In the genomic region with DNA sequence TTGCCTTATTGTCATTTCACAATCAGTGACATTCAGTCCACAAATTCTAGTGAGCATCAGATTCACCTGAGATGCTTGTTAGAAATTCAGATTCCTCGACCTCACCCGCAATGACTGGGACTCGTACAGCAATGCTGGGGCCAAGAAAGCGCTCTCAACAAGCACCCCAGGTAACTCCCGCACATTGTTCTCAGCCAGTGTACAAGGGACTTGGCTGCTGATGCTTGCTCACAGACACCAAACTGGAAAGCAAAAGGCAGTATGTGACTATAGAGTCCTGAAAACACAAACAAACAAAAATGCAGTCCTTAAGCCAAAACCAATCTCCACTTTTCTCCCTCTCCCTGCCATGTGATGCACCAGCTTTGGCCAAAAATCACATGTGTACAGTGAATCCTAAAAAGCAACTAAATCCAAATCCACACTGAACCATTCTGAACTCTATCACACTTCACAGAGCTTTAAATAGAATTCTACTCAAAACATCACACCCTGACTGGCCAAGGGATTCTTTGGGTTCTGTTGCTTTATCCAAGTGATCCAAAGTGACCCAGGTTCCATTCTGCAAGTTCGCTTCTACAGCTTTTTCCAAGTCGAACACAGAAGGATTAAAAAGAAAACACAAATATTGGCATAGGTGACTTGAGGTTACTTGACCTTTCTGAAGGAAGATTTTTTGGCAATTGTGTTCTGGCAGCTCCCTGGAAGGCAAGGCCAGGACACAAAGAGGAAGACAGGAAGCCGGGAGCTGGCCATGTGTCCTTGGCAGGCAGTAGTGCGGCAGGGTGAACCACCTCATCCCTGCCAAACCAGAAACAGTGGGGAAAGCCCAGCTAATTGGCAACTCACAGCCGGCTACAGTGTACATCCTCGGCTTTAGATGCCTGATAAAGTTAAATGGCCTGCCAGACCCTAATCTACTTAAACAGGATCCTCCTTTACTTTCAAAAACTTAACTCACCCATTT, we compare ENCODE assay signal across 8 cellular contexts.
A peak's percentile ranks its signal among the peaks of the same experiment; 100 is the strongest.
DNase-seq lines count a peak whose midpoint lies in the region; ATAC-seq, FAIRE-seq and TF ChIP-seq lines count a peak whose summit lies in the region.

No MANE protein-coding gene starts in this region.

- H3K4me3 ChIP-seq in astrocyte of the cerebellum (ENCODE audit: low read depth, low read length) (no peak overlapping the region), prostate gland (no peak overlapping the region)

- H3K36me3 ChIP-seq in prostate gland: no peaks in the 10 kb centered on the region

- peak; percentile 90 to 92 for ATAC-seq in left cardiac atrium
- ATAC-seq in GM21723 (IDR thresholded peaks at IDR 0.05; ENCODE audit: unreplicated experiment): no peak

- peak; percentile 65 for DNase-seq in GM03348 (ENCODE audit: low spot score)
- DNase-seq in astrocyte of the cerebellum (ENCODE audit: low read depth): peak; percentile 77
- DNase-seq in left cardiac atrium: peak; percentile 74
- DNase-seq in prostate gland (ENCODE audit: low spot score): peak; percentile 83
- DNase-seq in HTR-8/SVneo (ENCODE audit: insufficient read length, low spot score): no peak
- no peak for DNase-seq in T-helper 2 cell
- no peak for DNase-seq in NK-92 treated with Interleukin-12 subunit alpha and Interleukin-12 subunit beta, amount 100 ng/mL, for 24 hours (lab: John Stamatoyannopoulos, UW)

- peaks cover 6% of the 10 kb centered on the region for H3K4me1 ChIP-seq in prostate gland (replicated peaks)

- FAIRE-seq in HTR-8/SVneo (lab: Jason Lieb, UNC): no peak

- H3K27me3 ChIP-seq in prostate gland (replicated peaks; ENCODE audit: insufficient read depth): no peaks in the 10 kb centered on the region

- WGBS in prostate gland: 38% methylated on average over 11 of the region's 11 CpGs

- in situ Hi-C loops in astrocyte of the cerebellum (cut with HindIII; ENCODE audit: low sequenced_read_pairs): no loop called here

- no peak for TF ChIP-seq POLR2A in prostate gland (IDR thresholded peaks at IDR 0.05)

- H3K27ac ChIP-seq in prostate gland: peak overlapping the region in 1 of 2 donors; percentile 12

- intact Hi-C loops in left cardiac atrium (cut with DNase I) (no loop called here), prostate gland (cut with DNase I) (no loop called here)

- TF ChIP-seq CTCF in astrocyte of the cerebellum (IDR thresholded peaks at IDR 0.05; ENCODE audit: low read depth, low read length, missing control alignments): no peak
- no peak for TF ChIP-seq CTCF in prostate gland (IDR thresholded peaks at IDR 0.05)

- no peaks in the 10 kb centered on the region for H3K9me3 ChIP-seq in prostate gland

Comparison
In these comparisons a context has a peak if more than half of its experiments do, and no peak if none do; other contexts are left out.
1. DNase-seq: peak in GM03348 (single experiment), astrocyte of the cerebellum (single experiment), left cardiac atrium (single experiment) and prostate gland (single experiment); none in HTR-8/SVneo (single experiment), T-helper 2 cell (0 of 5) and NK-92 treated with Interleukin-12 subunit alpha and Interleukin-12 subunit beta, amount 100 ng/mL, for 24 hours (single experiment).